15 cellular contexts compared by ENCODE assay signal in genomic region chr3:172359231-172359630, GRCh38.
"Had no signal": no experiment of that assay in that cellular context is flagged by ENCODE, and none has a peak within 500 bp of the region (broad histone marks: within the 10 kb centered on the region; RNA-seq: fewer than 3 reads in every experiment).

No MANE protein-coding gene starts in this region.

- DNase-seq: activated CD4-positive, alpha-beta T cell treated with anti-CD3 and anti-CD28 coated beads for 4 hours; activated CD8-positive, alpha-beta memory T cell treated with anti-CD3 and anti-CD28 coated beads, Interleukin-2, amount 50 U/mL, for 48 hours; activated CD8-positive, alpha-beta T cell treated with anti-CD3 and anti-CD28 coated beads for 36 hours; activated naive CD4-positive, alpha-beta T cell treated with Interleukin-2 at 50 U/mL for 16 hours; activated naive CD8-positive, alpha-beta T cell treated with anti-CD3 and anti-CD28 coated beads, Interleukin-2, amount 50 U/mL, for 24 hours; colonic mucosa; naive B cell; nucleus accumbens; psoas muscle; stimulated activated CD4-positive, alpha-beta T cell treated with anti-CD3 and anti-CD28 coated beads, Interleukin-2, amount 100 ng/mL, for 48 hours; stimulated activated naive CD8-positive, alpha-beta T cell treated with anti-CD3 and anti-CD28 coated beads, Interleukin-15, Interleukin-2, amounts not matched to agents 100 U/mL and 50 U/mL, for 24 hours; T-cell; upper lobe of left lung; WERI-Rb-1 had no signal

- H3K27ac ChIP-seq: colonic mucosa, psoas muscle, upper lobe of left lung, WERI-Rb-1 had no signal

- H3K27me3 Mint-ChIP-seq: activated CD8-positive, alpha-beta T cell treated with anti-CD3 and anti-CD28 coated beads for 36 hours; activated naive CD8-positive, alpha-beta T cell treated with anti-CD3 and anti-CD28 coated beads, Interleukin-2, amount 50 U/mL, for 24 hours; naive B cell; T-cell had no signal

- H3K36me3 ChIP-seq: colonic mucosa had no signal

- H3K4me3 ChIP-seq: colonic mucosa, lung, psoas muscle, upper lobe of left lung had no signal

- H3K4me1 ChIP-seq: colonic mucosa had no signal

- H3K9me3 Mint-ChIP-seq: activated CD8-positive, alpha-beta T cell treated with anti-CD3 and anti-CD28 coated beads for 36 hours; activated naive CD8-positive, alpha-beta T cell treated with anti-CD3 and anti-CD28 coated beads, Interleukin-2, amount 50 U/mL, for 24 hours had no signal

- H3K4me1 Mint-ChIP-seq: activated naive CD8-positive, alpha-beta T cell treated with anti-CD3 and anti-CD28 coated beads, Interleukin-2, amount 50 U/mL, for 24 hours; naive B cell; T-cell had no signal

- H3K27ac Mint-ChIP-seq: activated CD8-positive, alpha-beta T cell treated with anti-CD3 and anti-CD28 coated beads for 36 hours; activated naive CD8-positive, alpha-beta T cell treated with anti-CD3 and anti-CD28 coated beads, Interleukin-2, amount 50 U/mL, for 24 hours; naive B cell; T-cell had no signal

- H3K4me3 Mint-ChIP-seq: activated CD8-positive, alpha-beta T cell treated with anti-CD3 and anti-CD28 coated beads for 36 hours; activated naive CD8-positive, alpha-beta T cell treated with anti-CD3 and anti-CD28 coated beads, Interleukin-2, amount 50 U/mL, for 24 hours; naive B cell; T-cell had no signal

- H3K27me3 ChIP-seq: colonic mucosa, upper lobe of left lung had no signal

- H3K9me3 ChIP-seq: colonic mucosa, psoas muscle, upper lobe of left lung had no signal
